9 cellular contexts compared by ENCODE assay signal in the genomic region with DNA sequence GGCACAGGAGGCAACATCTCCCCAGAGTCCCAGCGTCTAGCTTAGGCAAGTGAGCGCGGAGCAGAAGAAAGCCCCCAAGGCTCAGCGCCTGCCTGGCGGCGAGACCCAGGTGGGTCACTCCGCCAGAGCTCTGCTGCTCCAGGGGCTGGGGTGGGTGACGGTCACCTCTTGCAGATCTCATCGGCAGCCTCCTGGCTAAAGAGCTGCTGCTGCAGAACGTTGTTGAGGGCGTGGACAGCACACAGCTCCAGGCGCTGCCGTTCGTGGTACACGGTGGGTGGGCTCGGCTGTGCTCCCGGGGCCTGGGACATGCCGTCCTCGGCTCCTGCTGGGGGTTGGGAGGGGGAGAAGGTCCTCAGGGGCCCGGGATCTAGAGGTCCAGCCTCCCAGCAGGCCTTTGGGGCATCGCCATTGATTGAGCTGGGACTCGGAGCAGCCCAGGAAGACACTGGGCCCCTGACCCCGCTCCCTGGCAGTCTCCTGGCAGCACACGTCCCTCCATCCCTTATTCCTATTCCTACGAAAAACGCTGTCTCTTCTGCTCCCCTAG. TPM values are rescaled to one million over a fixed set of nuclear protein-coding genes. Genes with fewer than 3 reads are reported as not detected.
DNase-seq lines count a peak whose midpoint lies in the region; ATAC-seq and TF ChIP-seq lines count a peak whose summit lies in the region.
"Had no signal": no experiment of that assay in that cellular context is flagged by ENCODE, and none has a peak within 500 bp of the region (broad histone marks: within the 10 kb centered on the region; RNA-seq: fewer than 3 reads in every experiment).

No MANE protein-coding gene starts in this region.

- H3K27ac ChIP-seq in PC-9, result no peak overlapping the region

- H3K27me3 Mint-ChIP-seq in CD14-positive monocyte (ENCODE audit: low read depth in 3 of 3), result peaks cover 7 to 22% (median 15%) of the 10 kb centered on the region in 3 donors

- H3K27me3 ChIP-seq in PC-9 (ENCODE audit: insufficient read depth, low read depth), result no peaks in the 10 kb centered on the region
- H3K27me3 ChIP-seq in neuron (ENCODE audit: insufficient read depth, low read length), result no peaks in the 10 kb centered on the region

- no peaks in the 10 kb centered on the region for H3K9me3 Mint-ChIP-seq in CD14-positive monocyte

- peaks cover 12 to 13% of the 10 kb centered on the region in 2 donors for H3K36me3 Mint-ChIP-seq in CD14-positive monocyte

- BruUV-seq in PC-9 (replicated peaks; lab: Mats Ljungman, UMichigan), result no TSS peak

- intact Hi-C loops in CD14-positive monocyte (cut with micrococcal nuclease) (loop anchor here (2.0 to 5.0 kb wide), 4 partner anchors 33 to 292 kb away; a partner anchor contains a TSS), PC-9 (cut with micrococcal nuclease; ENCODE audit: unreplicated experiment) (loop anchor here (2.0 kb wide), 1 partner anchor 133 kb away; a partner anchor contains a TSS)

- no peaks in the 10 kb centered on the region for H3K9me3 ChIP-seq in PC-9 (ENCODE audit: insufficient read depth, low read depth)
- no peaks in the 10 kb centered on the region for H3K9me3 ChIP-seq in neuron (ENCODE audit: low read length)

- H3K4me3 Mint-ChIP-seq in CD14-positive monocyte, result peak overlapping the region; percentile 90 to 95

- H2AFZ ChIP-seq in PC-9 (no peak overlapping the region; the same call in 1 of the 2 replicates), neuron (ENCODE audit: low read depth, low read length) (peak overlapping the region; percentile 49)

- no peaks in the 10 kb centered on the region; the same call in 1 of the 2 replicates for H3F3A ChIP-seq in PC-9 (ENCODE audit: insufficient read depth, low read depth)

- DNase-seq in CD14-positive monocyte (ENCODE audit: low spot score) (no peak), PC-9 (no peak), epithelial cell of proximal tubule (ENCODE audit: low read depth) (no peak), NCI-H2029 treated with DMSO at 0.1 percent for 48 hours (lab: John Stamatoyannopoulos, UW) (no peak)
- DNase-seq in activated CD4-positive, CD25-positive, alpha-beta regulatory T cell (lab: John Stamatoyannopoulos, UW), result no peak

- CTCF ChIA-PET in PC-9 (lab: Charles Lee), result no interaction called here

- POLR2A ChIA-PET in PC-9 (lab: Charles Lee; ENCODE audit: unreplicated experiment), result interaction anchor here (0.6 kb wide), 1 partner anchor 645 kb away, joined by 3 read pairs; no protein-coding TSS in a partner anchor

- no peaks in the 10 kb centered on the region for H4K20me1 ChIP-seq in PC-9 (ENCODE audit: insufficient read depth)

- H3K27ac Mint-ChIP-seq in CD14-positive monocyte, result peak overlapping the region; percentile 92 to 97 (median 96)

- H3K4me3 ChIP-seq in PC-9 (peak overlapping the region; percentile 65; the same call in 1 of the 2 replicates), epithelial cell of proximal tubule (ENCODE audit: low read depth, low read length) (peak overlapping the region; percentile 97), neuron (ENCODE audit: low read length) (peak overlapping the region; percentile 77)

- ATAC-seq in GM21786 (IDR thresholded peaks at IDR 0.05; ENCODE audit: unreplicated experiment) (no peak), GM21423 (IDR thresholded peaks at IDR 0.05; ENCODE audit: unreplicated experiment) (no peak)

- TF ChIP-seq CTCF in CD14-positive monocyte (IDR thresholded peaks at IDR 0.05) (no peak), PC-9 (conservative IDR thresholded peaks at IDR 0.05) (no peak), epithelial cell of proximal tubule (conservative IDR thresholded peaks at IDR 0.05; ENCODE audit: low read depth, low read length) (no peak)

- peaks cover 15% of the 10 kb centered on the region for H3K4me1 Mint-ChIP-seq in CD14-positive monocyte

- H3K36me3 ChIP-seq in PC-9 (ENCODE audit: low read depth), result no peaks in the 10 kb centered on the region
- no peaks in the 10 kb centered on the region for H3K36me3 ChIP-seq in neuron (ENCODE audit: insufficient read depth, low read length)

- H3K4me1 ChIP-seq in PC-9 (replicated peaks; ENCODE audit: insufficient read depth) (peaks cover 6% of the 10 kb centered on the region), neuron (ENCODE audit: insufficient read depth, low read length) (peaks cover 65% of the 10 kb centered on the region)

- peak overlapping the region; percentile 73 for H3K4me2 ChIP-seq in PC-9

- no peaks in the 10 kb centered on the region for H3K79me2 ChIP-seq in PC-9 (ENCODE audit: low read depth)

- no peaks in the 10 kb centered on the region for H3K9me2 ChIP-seq in PC-9 (ENCODE audit: insufficient read depth)

RNA-seq across cellular contexts. Expression of a gene that starts 0.8 kb away (rescaled TPM):
- polyA plus RNA-seq in CD14-positive monocyte, result 10 to 100 TPM; 33.0 to 37.2 TPM
- total RNA-seq in PC-9 (2021), result 44.3 and 56.0 TPM in 2 replicates
- total RNA-seq in epithelial cell of proximal tubule, result 16.1 and 36.4 TPM in 2 replicates

RNA-seq across cellular contexts. Expression of a gene that starts 3.5 kb away (rescaled TPM):
- not detected for polyA plus RNA-seq in CD14-positive monocyte
- total RNA-seq in PC-9 (2021) (not detected in 2 replicates), epithelial cell of proximal tubule (not detected in 2 replicates)
- total RNA-seq: dermis microvascular lymphatic vessel endothelial cell had no signal

RNA-seq across cellular contexts. Expression of a gene that starts 33.5 kb away (rescaled TPM):
- polyA plus RNA-seq in CD14-positive monocyte, result under 1 TPM in 1 of 2 donors, not detected in 1; 0.41 TPM
- 3.7 and 7.3 TPM in 2 replicates for total RNA-seq in PC-9 (2021)
- total RNA-seq in epithelial cell of proximal tubule, result 0.69 and 2.2 TPM in 2 replicates

RNA-seq across cellular contexts. Expression of a gene that starts 33.9 kb away (rescaled TPM):
- polyA plus RNA-seq in CD14-positive monocyte, result 1 to 10 TPM; 8.5 to 9.3 TPM
- total RNA-seq in PC-9 (2021), result 118 and 121 TPM in 2 replicates
- total RNA-seq in epithelial cell of proximal tubule, result 123 and 185 TPM in 2 replicates

RNA-seq across cellular contexts. Expression of a gene that starts 58.0 kb away (rescaled TPM):
- polyA plus RNA-seq in CD14-positive monocyte, result not detected
- total RNA-seq in PC-9 (2021) (not detected in 2 replicates), epithelial cell of proximal tubule (0.07 and 0.69 TPM in 2 replicates)
- total RNA-seq: dermis microvascular lymphatic vessel endothelial cell had no signal
